In genomic region chr4:47930971-47931804, GRCh38 we compare ENCODE assay signal across 14 cellular contexts. TPM values are rescaled to one million over a fixed set of nuclear protein-coding genes. Genes with fewer than 3 reads are reported as not detected.
DNase-seq lines count a peak whose midpoint lies in the region; ATAC-seq and TF ChIP-seq lines count a peak whose summit lies in the region.
"Had no signal": no experiment of that assay in that cellular context is flagged by ENCODE, and none has a peak within 500 bp of the region (broad histone marks: within the 10 kb centered on the region; RNA-seq: fewer than 3 reads in every experiment).

No MANE protein-coding gene starts in this region.

- H3K4me3 ChIP-seq in A673 (ENCODE audit: low read depth, low read length, poor library complexity, severe bottlenecking): no peak overlapping the region
- H3K4me3 ChIP-seq in hepatocyte: no peak overlapping the region
- H3K4me3 ChIP-seq: dorsolateral prefrontal cortex, lung had no signal

- H2AFZ ChIP-seq in hepatocyte: no peak overlapping the region

- no peak overlapping the region for H3K4me2 ChIP-seq in hepatocyte

- TF ChIP-seq CTCF in A673 (conservative IDR thresholded peaks at IDR 0.05; ENCODE audit: low read depth, low read length) (no peak), hepatocyte (IDR thresholded peaks at IDR 0.05; ENCODE audit: poor library complexity) (no peak)

- intact Hi-C loops in A673 (cut with micrococcal nuclease; ENCODE audit: unreplicated experiment): loop anchor here (5.0 to 10.0 kb wide), 2 partner anchors 244 to 986 kb away; no protein-coding TSS in a partner anchor

- no peaks in the 10 kb centered on the region for H3K9me3 ChIP-seq in A673 (ENCODE audit: low read depth, low read length, poor library complexity, severe bottlenecking)
- no peaks in the 10 kb centered on the region for H3K9me3 ChIP-seq in hepatocyte (ENCODE audit: low read depth)

- POLR2A ChIA-PET in A673 (lab: Charles Lee; ENCODE audit: low non-redundant PET): no interaction called here

- no peaks in the 10 kb centered on the region for H3K9me2 ChIP-seq in hepatocyte (replicated peaks; ENCODE audit: insufficient read depth)

- H3K27ac ChIP-seq in A673 (ENCODE audit: low read depth, low read length, poor library complexity, severe bottlenecking) (no peak overlapping the region), hepatocyte (no peak overlapping the region)
- H3K27ac ChIP-seq: dorsolateral prefrontal cortex had no signal

- H3K36me3 ChIP-seq in A673 (ENCODE audit: insufficient read depth, low read length, poor library complexity, severe bottlenecking) (no peaks in the 10 kb centered on the region), hepatocyte (replicated peaks; ENCODE audit: insufficient read depth, low read depth) (no peaks in the 10 kb centered on the region)

- H3K4me1 ChIP-seq in A673 (ENCODE audit: insufficient read depth, low read length, poor library complexity, severe bottlenecking) (peaks cover 11% of the 10 kb centered on the region), hepatocyte (ENCODE audit: insufficient read depth) (no peaks in the 10 kb centered on the region)

- CTCF ChIA-PET in A673 (lab: Charles Lee): no interaction called here

- no peaks in the 10 kb centered on the region for H4K20me1 ChIP-seq in hepatocyte (ENCODE audit: insufficient read depth, poor library complexity, severe bottlenecking)

- DNase-seq in A673 (ENCODE audit: low spot score) (peak; percentile 15), HCEC 1CT (peak; percentile 50), astrocyte of the hippocampus (ENCODE audit: low read depth, low spot score) (peak; percentile 63), hepatocyte (ENCODE audit: low spot score) (peak; percentile 48), SK-N-DZ (ENCODE audit: low spot score) (no peak), GDM1 (lab: John Stamatoyannopoulos, UW) (no peak)
- DNase-seq in stimulated activated naive CD4-positive, alpha-beta T cell (lab: John Stamatoyannopoulos, UW): no peak
- DNase-seq: dorsolateral prefrontal cortex, head of caudate nucleus, Karpas-422, RPMI8226 had no signal

- 63% methylated on average over 2 of the region's 2 CpGs for WGBS in hepatocyte (ENCODE audit: low lambda C conversion rate, missing lambda C conversion rate)

- ATAC-seq in HG03439 (IDR thresholded peaks at IDR 0.05; ENCODE audit: unreplicated experiment): no peak
- ATAC-seq: activated naive CD4-positive, alpha-beta T cell treated with anti-CD3 and anti-CD28 coated beads, Interleukin-2, amount 50 U/mL, for 72 hours had no signal

- no TSS peak for BruUV-seq in A673 (replicated peaks; lab: Mats Ljungman, UMichigan)

- no peaks in the 10 kb centered on the region for H3K79me2 ChIP-seq in hepatocyte

- H3K27me3 ChIP-seq in A673 (replicated peaks; ENCODE audit: insufficient read depth, low read depth, low read length, poor library complexity) (peaks cover 12% of the 10 kb centered on the region), hepatocyte (no peaks in the 10 kb centered on the region)
- H3K27me3 ChIP-seq: dorsolateral prefrontal cortex had no signal

RNA-seq across cellular contexts. Expression of gene NFXL1, which starts 16.8 kb away (rescaled TPM):
- 12.1 and 16.7 TPM in 2 replicates for total RNA-seq in A673 (2021)
- 9.8 and 15.2 TPM in 2 replicates for total RNA-seq in hepatocyte
- 7.2 and 9.8 TPM in 2 replicates for polyA plus RNA-seq in hepatocyte
- polyA plus RNA-seq in SK-N-DZ (2014; cell fraction: cytosol; rRNA removed): 5.9 and 7.4 TPM in 2 replicates
- 17.2 and 25.9 TPM in 2 replicates for polyA plus RNA-seq in SK-N-DZ (2014; cell fraction: nucleus; rRNA removed)

Comparison
In these comparisons a context has a peak if more than half of its experiments do, and no peak if none do; other contexts are left out.
1. DNase-seq: peak in A673 (single experiment), HCEC 1CT (single experiment), astrocyte of the hippocampus (single experiment) and hepatocyte (single experiment); none in SK-N-DZ (single experiment), stimulated activated naive CD4-positive, alpha-beta T cell (0 of 6) and GDM1 (single experiment).